Comparison of ENCODE assay signal across 20 cellular contexts in the genomic region with DNA sequence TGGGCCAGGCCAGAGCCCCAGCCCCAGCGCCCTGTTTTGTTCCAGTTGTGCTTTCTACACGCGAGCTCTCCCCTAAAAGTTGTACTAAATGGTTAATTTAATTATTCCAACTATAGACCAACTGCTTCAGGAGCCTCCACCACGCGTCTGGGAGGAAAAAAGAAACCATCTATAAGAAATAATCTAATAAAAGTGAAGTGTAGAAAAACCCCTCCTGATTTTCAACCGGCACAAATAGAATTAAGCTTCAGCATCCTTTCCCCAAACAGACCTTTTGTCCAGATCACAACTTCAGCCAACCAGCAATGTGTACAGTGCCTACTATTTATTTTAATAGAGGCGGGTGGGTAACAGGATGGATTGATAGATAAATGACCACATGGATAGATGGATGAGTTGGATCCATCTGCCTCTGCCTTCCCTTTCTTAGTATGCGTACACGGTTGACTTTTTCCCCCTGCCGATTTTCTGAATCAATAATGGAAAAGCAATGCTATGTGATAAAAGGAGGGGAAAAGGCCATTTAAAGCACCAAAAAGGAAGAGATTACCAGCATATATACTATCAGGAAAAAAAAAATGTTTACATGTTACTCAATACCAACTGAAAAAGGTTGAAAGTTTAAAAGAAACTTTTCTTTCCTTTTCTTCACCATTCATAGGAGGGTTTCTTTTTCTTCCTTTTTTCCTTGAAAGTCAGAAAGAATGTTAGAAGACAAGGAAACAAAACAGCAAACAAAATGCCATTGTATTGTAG. TPM values are rescaled to one million over a fixed set of nuclear protein-coding genes. Genes with fewer than 3 reads are reported as not detected.
DNase-seq lines count a peak whose midpoint lies in the region; ATAC-seq, FAIRE-seq and TF ChIP-seq lines count a peak whose summit lies in the region.
"Had no signal": no experiment of that assay in that cellular context is flagged by ENCODE, and none has a peak within 500 bp of the region (broad histone marks: within the 10 kb centered on the region; RNA-seq: fewer than 3 reads in every experiment).

No MANE protein-coding gene starts in this region.

- H3K36me3 Mint-ChIP-seq in endodermal cell (ENCODE audit: low read depth) = no peaks in the 10 kb centered on the region
- H3K36me3 Mint-ChIP-seq in neural crest cell (ENCODE audit: low read depth) = peaks cover under 1% of the 10 kb centered on the region
- H3K36me3 Mint-ChIP-seq in MCF 10A (ENCODE audit: insufficient read depth, unreplicated experiment) = no peaks in the 10 kb centered on the region
- H3K36me3 Mint-ChIP-seq: CD8-positive, alpha-beta T cell had no signal

- no peaks in the 10 kb centered on the region for H3K9me3 ChIP-seq in endodermal cell (ENCODE audit: control insufficient read depth, low read length)
- no peaks in the 10 kb centered on the region for H3K9me3 ChIP-seq in kidney (ENCODE audit: control insufficient read depth in 1 of 2, low read length in 2 of 2)
- H3K9me3 ChIP-seq: SJSA1 had no signal

- intact Hi-C loops in MCF 10A (cut with micrococcal nuclease) (no loop called here), kidney (cut with DNase I) (no loop called here)

- H3K4me1 ChIP-seq in endodermal cell (ENCODE audit: control insufficient read depth, insufficient read depth, low read length) (no peaks in the 10 kb centered on the region), kidney (ENCODE audit: control insufficient read depth in 1 of 2, insufficient read depth in 1 of 2, low read depth in 1 of 2, low read length in 2 of 2) (peaks cover 0 to 2% of the 10 kb centered on the region in 2 donors)
- H3K4me1 ChIP-seq: SJSA1 had no signal

- H3K27me3 ChIP-seq in endodermal cell (ENCODE audit: control insufficient read depth, insufficient read depth, low read length, poor library complexity, severe bottlenecking) = peaks cover 100% of the 10 kb centered on the region

- POLR2A ChIA-PET in MCF 10A (lab: Yijun Ruan, JAX) = interaction anchor here (1.5 kb wide), 1 partner anchor 12 kb away, joined by 5 read pairs; no protein-coding TSS in a partner anchor

- H3K36me3 ChIP-seq in endodermal cell (ENCODE audit: control insufficient read depth, insufficient read depth, low read length) = no peaks in the 10 kb centered on the region
- H3K36me3 ChIP-seq in kidney (ENCODE audit: control insufficient read depth in 1 of 2, insufficient read depth in 2 of 2, low read length in 2 of 2) = no peaks in the 10 kb centered on the region
- H3K36me3 ChIP-seq: SJSA1 had no signal

- no peak overlapping the region for H3K9ac ChIP-seq in endodermal cell (ENCODE audit: extremely low read depth, low read length, poor library complexity, severe bottlenecking)
- no peak overlapping the region for H3K9ac ChIP-seq in kidney (ENCODE audit: low read length in 2 of 2)

- CTCF ChIA-PET in MCF 10A (lab: Yijun Ruan, JAX) = interaction anchor here (0.6 kb wide), 1 partner anchor 1975 kb away, joined by 3 read pairs; no protein-coding TSS in a partner anchor

- no peak for FAIRE-seq in kidney (lab: Jason Lieb, UNC)

- H3K9me3 Mint-ChIP-seq in endodermal cell (no peaks in the 10 kb centered on the region), neural crest cell (no peaks in the 10 kb centered on the region), MCF 10A (ENCODE audit: unreplicated experiment) (no peaks in the 10 kb centered on the region)
- H3K9me3 Mint-ChIP-seq: CD8-positive, alpha-beta T cell had no signal

- H3K27me3 Mint-ChIP-seq in endodermal cell (ENCODE audit: insufficient read depth) (peaks cover 99% of the 10 kb centered on the region), neural crest cell (ENCODE audit: low read depth) (peaks cover 98% of the 10 kb centered on the region), MCF 10A (ENCODE audit: insufficient read depth, unreplicated experiment) (no peaks in the 10 kb centered on the region)

- peaks cover 25% of the 10 kb centered on the region for H3K4me1 Mint-ChIP-seq in endodermal cell
- H3K4me1 Mint-ChIP-seq in neural crest cell = peaks cover 55% of the 10 kb centered on the region
- peaks cover under 1% of the 10 kb centered on the region for H3K4me1 Mint-ChIP-seq in MCF 10A (ENCODE audit: insufficient read depth, unreplicated experiment)

- no TSS peak for BruUV-seq in MCF 10A (replicated peaks; lab: Mats Ljungman, UMichigan)

- H3K4me3 Mint-ChIP-seq in endodermal cell (peak overlapping the region; percentile 49), neural crest cell (peak overlapping the region; percentile 82), MCF 10A (ENCODE audit: unreplicated experiment) (no peak overlapping the region)
- H3K4me3 Mint-ChIP-seq: CD8-positive, alpha-beta T cell had no signal

- DNase-seq in NCI-H82 (lab: John Stamatoyannopoulos, UW) = peak; percentile 72
- DNase-seq in NCI-H82 treated with DMSO at 0.1 percent for 48 hours (lab: John Stamatoyannopoulos, UW; ENCODE audit: unreplicated experiment) = no peak
- DNase-seq in endodermal cell = no peak
- DNase-seq in neural crest cell (ENCODE audit: low read depth, low spot score) = no peak
- DNase-seq in 8988T = no peak
- no peak for DNase-seq in MCF 10A (ENCODE audit: unreplicated experiment)
- DNase-seq in kidney = no peak
- DNase-seq: CD8-positive, alpha-beta T cell; DMS79; MM.1S; NCI-H1105 treated with DMSO at 0.1 percent for 48 hours; NCI-H187; NCI-H446; NCI-H748 treated with DMSO at 0.1 percent for 48 hours had no signal

- no peak for ATAC-seq in HG03432 (IDR thresholded peaks at IDR 0.05; ENCODE audit: unreplicated experiment)
- ATAC-seq: CD8-positive, alpha-beta T cell; HCT116 had no signal

- TF ChIP-seq CTCF in endodermal cell (conservative IDR thresholded peaks at IDR 0.05) (no peak), neural crest cell (conservative IDR thresholded peaks at IDR 0.05) (no peak), MCF 10A (IDR thresholded peaks at IDR 0.05; ENCODE audit: unreplicated experiment) (no peak), kidney (IDR thresholded peaks at IDR 0.05; ENCODE audit: borderline replicate concordance, extremely low read depth, insufficient read depth) (no peak)

- no peak overlapping the region for H3K4me3 ChIP-seq in endodermal cell (ENCODE audit: low read length)
- no peak overlapping the region for H3K4me3 ChIP-seq in kidney (ENCODE audit: low read length in 2 of 2)
- H3K4me3 ChIP-seq: SJSA1 had no signal

- WGBS in endodermal cell (ENCODE audit: insufficient coverage in 1 of 2, insufficient read length in 1 of 2), 2 experiments = 9% methylated on average over 6 of the region's 10 CpGs; no CpG with 5 or more reads in 1 of the 2 experiments

- H3K27ac ChIP-seq in endodermal cell (ENCODE audit: low read depth, low read length) (no peak overlapping the region), kidney (ENCODE audit: low read depth in 2 of 2, low read length in 2 of 2) (no peak overlapping the region)
- H3K27ac ChIP-seq: 22Rv1, SJSA1 had no signal

- H3K27ac Mint-ChIP-seq in endodermal cell = no peak overlapping the region
- peak overlapping the region; percentile 38 for H3K27ac Mint-ChIP-seq in neural crest cell (ENCODE audit: unreplicated experiment)
- H3K27ac Mint-ChIP-seq in MCF 10A (ENCODE audit: low read depth, unreplicated experiment) = no peak overlapping the region
- H3K27ac Mint-ChIP-seq: CD8-positive, alpha-beta T cell had no signal

RNA-seq across cellular contexts. Expression of gene PHOX2B, which starts 3.7 kb away (rescaled TPM):
- total RNA-seq in endodermal cell (not detected), neural crest cell (28.4 and 28.5 TPM in 2 replicates), MCF 10A (2022) (not detected in 2 replicates), kidney (not detected)
- polyA plus RNA-seq in endodermal cell (2013, experiment 1 of 2) = 6.8 TPM
- polyA plus RNA-seq in endodermal cell (2013, experiment 2 of 2) = 8.2 TPM
- polyA plus RNA-seq in kidney (ENCODE audit: insufficient read depth, low read depth, low replicate concordance) = not detected
- total RNA-seq: CD8-positive, alpha-beta T cell; G401; SJSA1 had no signal
- polyA plus RNA-seq: BJ had no signal

Comparison
In these comparisons a context has a peak if more than half of its experiments do, and no peak if none do; other contexts are left out.
1. RNA of gene PHOX2B, which starts 3.7 kb away (total RNA-seq): 28.4 to 28.5 TPM in neural crest cell; not detected in endodermal cell, not detected in MCF 10A and not detected in kidney (single experiment); every median in the first group is over 10 times any median in the second.